Comparison of ENCODE assay signal across 1 cellular context in the genomic region with DNA sequence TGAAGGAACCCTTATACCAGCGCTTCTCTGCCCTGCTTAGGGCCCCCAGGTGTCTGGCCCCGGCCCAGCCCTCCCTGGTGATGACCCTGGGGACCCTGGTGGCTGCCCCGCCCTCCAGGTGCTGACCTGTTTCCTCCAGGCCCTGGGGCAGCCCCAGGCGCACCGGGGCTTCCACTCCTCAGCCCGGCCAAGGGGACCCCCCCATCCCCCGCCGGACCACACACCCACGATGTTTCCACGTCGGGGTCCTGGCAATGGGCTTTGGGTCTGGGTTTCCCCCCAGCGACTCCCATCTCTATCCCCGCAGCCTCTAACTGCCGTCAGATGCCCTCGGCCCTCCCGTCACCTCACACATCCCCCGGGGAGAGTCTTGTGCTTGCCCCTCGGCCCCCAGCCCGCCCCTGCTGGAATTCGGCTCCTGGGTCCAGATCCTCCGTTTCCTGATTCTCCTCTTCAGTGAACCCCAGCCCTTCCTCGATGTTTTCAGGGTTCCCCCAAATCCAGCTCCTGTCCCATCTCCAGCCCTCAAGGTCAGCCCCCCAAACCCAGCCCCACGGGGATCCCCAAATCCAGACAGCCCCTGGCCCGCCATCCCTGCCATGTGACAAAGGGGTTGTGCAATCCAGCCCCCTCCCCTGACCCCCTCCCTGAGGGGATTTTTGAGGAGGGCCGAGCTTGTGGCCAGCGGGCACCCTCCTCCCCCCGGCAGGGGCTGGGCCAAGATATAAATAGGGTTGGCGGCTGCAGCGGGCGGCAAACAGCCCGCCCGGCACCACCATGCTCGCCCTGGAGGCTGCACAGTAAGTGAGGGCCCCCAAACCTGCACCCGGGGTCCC.
TF ChIP-seq lines count a peak whose summit lies in the region.

Gene SPIB (plus strand): TSS at position 753 of the 836 bp plus-strand sequence. CDS start 25 bp downstream, at position 778.

TF ChIP-seq in GM12878, 131 proteins besides CTCF, POLR2A, EP300 and RAD21 (continues in another document):
- TF ChIP-seq CREM (IDR thresholded peaks at IDR 0.05; ENCODE audit: low read depth), result no peak
- no peak for TF ChIP-seq SUZ12 (IDR thresholded peaks at IDR 0.05; ENCODE audit: unreplicated experiment)
- no peak; the same call in 1 of the 2 replicates for TF ChIP-seq MTA2 (IDR thresholded peaks at IDR 0.05; ENCODE audit: low read depth)
- 0 out of 2 replicates have a peak, but pooled peaks have one; percentile 29 for TF ChIP-seq YY1 (IDR thresholded peaks at IDR 0.05; ENCODE audit: low read depth, low read length)
- no peak for TF ChIP-seq ZSCAN29 (IDR thresholded peaks at IDR 0.05)
- no peak for TF ChIP-seq ZNF384 (IDR thresholded peaks at IDR 0.05; ENCODE audit: borderline replicate concordance, low read depth, low read length)
- TF ChIP-seq FOXM1 (IDR thresholded peaks at IDR 0.05; ENCODE audit: low read depth, low read length), result no peak
- TF ChIP-seq, protein P1, sequence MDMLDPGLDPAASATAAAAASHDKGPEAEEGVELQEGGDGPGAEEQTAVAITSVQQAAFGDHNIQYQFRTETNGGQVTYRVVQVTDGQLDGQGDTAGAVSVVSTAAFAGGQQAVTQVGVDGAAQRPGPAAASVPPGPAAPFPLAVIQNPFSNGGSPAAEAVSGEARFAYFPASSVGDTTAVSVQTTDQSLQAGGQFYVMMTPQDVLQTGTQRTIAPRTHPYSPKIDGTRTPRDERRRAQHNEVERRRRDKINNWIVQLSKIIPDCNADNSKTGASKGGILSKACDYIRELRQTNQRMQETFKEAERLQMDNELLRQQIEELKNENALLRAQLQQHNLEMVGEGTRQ (IDR thresholded peaks at IDR 0.05; ENCODE audit: borderline replicate concordance, low read depth, low read length), result no peak
- TF ChIP-seq TBL1XR1 (IDR thresholded peaks at IDR 0.05; ENCODE audit: low read depth, low read length), result no peak; the same call in 1 of the 2 replicates
- TF ChIP-seq HCFC1 (IDR thresholded peaks at IDR 0.05; ENCODE audit: low read length), result no peak
- peak; percentile 87 for TF ChIP-seq IKZF1 (conservative IDR thresholded peaks at IDR 0.05)
- no peak; the same call in 1 of the 2 replicates for TF ChIP-seq SREBF1 (IDR thresholded peaks at IDR 0.05; ENCODE audit: low read length)
- TF ChIP-seq TCF3 (IDR thresholded peaks at IDR 0.05; ENCODE audit: borderline replicate concordance, insufficient read depth, low read depth, low read length), result peak; percentile 59; the same call in 1 of the 2 replicates
- TF ChIP-seq RAD51 (IDR thresholded peaks at IDR 0.05), result peak; percentile 64; the same call in 1 of the 2 replicates
- TF ChIP-seq TAF1 (IDR thresholded peaks at IDR 0.05; ENCODE audit: borderline replicate concordance, low read depth, low read length), result peak; percentile 37; the same call in 1 of the 2 replicates
- no peak for TF ChIP-seq ZNF592 (IDR thresholded peaks at IDR 0.05)
- TF ChIP-seq RFX5 (IDR thresholded peaks at IDR 0.05; ENCODE audit: low read depth, low read length), result no peak
- no peak for TF ChIP-seq STAT3 (IDR thresholded peaks at IDR 0.05; ENCODE audit: low read depth, low read length)
- TF ChIP-seq DPF2 (IDR thresholded peaks at IDR 0.05), result 0 out of 2 replicates have a peak, but pooled peaks have one; percentile 37
- peak; percentile 72; the same call in 2 of the 3 replicates for TF ChIP-seq POU2F2 (IDR thresholded peaks at IDR 0.05; ENCODE audit: borderline replicate concordance, low read depth, low read length)
- no peak for TF ChIP-seq CHD2 (IDR thresholded peaks at IDR 0.05; ENCODE audit: borderline replicate concordance, low read depth, low read length)
- TF ChIP-seq, protein P2, sequence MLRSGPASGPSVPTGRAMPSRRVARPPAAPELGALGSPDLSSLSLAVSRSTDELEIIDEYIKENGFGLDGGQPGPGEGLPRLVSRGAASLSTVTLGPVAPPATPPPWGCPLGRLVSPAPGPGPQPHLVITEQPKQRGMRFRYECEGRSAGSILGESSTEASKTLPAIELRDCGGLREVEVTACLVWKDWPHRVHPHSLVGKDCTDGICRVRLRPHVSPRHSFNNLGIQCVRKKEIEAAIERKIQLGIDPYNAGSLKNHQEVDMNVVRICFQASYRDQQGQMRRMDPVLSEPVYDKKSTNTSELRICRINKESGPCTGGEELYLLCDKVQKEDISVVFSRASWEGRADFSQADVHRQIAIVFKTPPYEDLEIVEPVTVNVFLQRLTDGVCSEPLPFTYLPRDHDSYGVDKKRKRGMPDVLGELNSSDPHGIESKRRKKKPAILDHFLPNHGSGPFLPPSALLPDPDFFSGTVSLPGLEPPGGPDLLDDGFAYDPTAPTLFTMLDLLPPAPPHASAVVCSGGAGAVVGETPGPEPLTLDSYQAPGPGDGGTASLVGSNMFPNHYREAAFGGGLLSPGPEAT (IDR thresholded peaks at IDR 0.05; ENCODE audit: low read depth), result peak; percentile 95
- no peak for TF ChIP-seq IRF4 (IDR thresholded peaks at IDR 0.05; ENCODE audit: low read depth, low read length)
- no peak for TF ChIP-seq PRDM15 (CRISPR knock-in tag; IDR thresholded peaks at IDR 0.05)
- peak in 1 of 2 experiments; percentile 83; a peak in 1 of 4 replicates for TF ChIP-seq CEBPB (IDR thresholded peaks at IDR 0.05; ENCODE audit: borderline replicate concordance in 1 of 2, low read depth in 2 of 2, low read length in 2 of 2)
- peak; percentile 25 to 49; a peak in 1 of 4 replicates for TF ChIP-seq BHLHE40 (IDR thresholded peaks at IDR 0.05; ENCODE audit: borderline replicate concordance in 1 of 2, low read depth in 2 of 2, low read length in 1 of 2)
- 0 out of 2 replicates have a peak, but pooled peaks have one; percentile 13 for TF ChIP-seq ZNF24 (IDR thresholded peaks at IDR 0.05)
- TF ChIP-seq PAX5 (IDR thresholded peaks at IDR 0.05; ENCODE audit: borderline replicate concordance, low read depth, low read length), result peak; percentile 49; the same call in 1 of the 2 replicates
- no peak for TF ChIP-seq ZNF622 (IDR thresholded peaks at IDR 0.05)
- TF ChIP-seq SUPT20H (IDR thresholded peaks at IDR 0.05; ENCODE audit: borderline replicate concordance, control insufficient read depth, low read depth, low read length), result no peak
- peak; percentile 45; the same call in 1 of the 2 replicates for TF ChIP-seq RB1 (IDR thresholded peaks at IDR 0.05; ENCODE audit: borderline replicate concordance)
- no peak for TF ChIP-seq ESRRA (IDR thresholded peaks at IDR 0.05; ENCODE audit: low read length)
- TF ChIP-seq BACH1 (IDR thresholded peaks at IDR 0.05; ENCODE audit: borderline replicate concordance), result peak; percentile 85
- peak; percentile 86 for TF ChIP-seq IKZF2 (IDR thresholded peaks at IDR 0.05)
- peak; percentile 90 for TF ChIP-seq POLR2AphosphoS5 (IDR thresholded peaks at IDR 0.05; ENCODE audit: low read length)
- no peak for TF ChIP-seq KLF5 (IDR thresholded peaks at IDR 0.05; ENCODE audit: partially characterized antibody)
- peak; percentile 80 for TF ChIP-seq BCL3 (IDR thresholded peaks at IDR 0.05; ENCODE audit: borderline replicate concordance, insufficient read depth, low read depth, low read length, poor library complexity, severe bottlenecking)
- TF ChIP-seq JUNB (IDR thresholded peaks at IDR 0.05), result no peak
- TF ChIP-seq SIX5 (IDR thresholded peaks at IDR 0.05; ENCODE audit: low read depth, low read length, severe bottlenecking), result no peak
- peak; percentile 16 for TF ChIP-seq SKIL (IDR thresholded peaks at IDR 0.05; ENCODE audit: low read depth, poor library complexity, severe bottlenecking)
- TF ChIP-seq NR2F1 (conservative IDR thresholded peaks at IDR 0.05), result peak; percentile 91
- peak; percentile 58 for TF ChIP-seq ATF7 (IDR thresholded peaks at IDR 0.05; ENCODE audit: low read depth)
- TF ChIP-seq SP1 (IDR thresholded peaks at IDR 0.05; ENCODE audit: low read depth, low read length), result peak; percentile 23
- TF ChIP-seq CHD4 (IDR thresholded peaks at IDR 0.05), result no peak
- TF ChIP-seq NBN (IDR thresholded peaks at IDR 0.05), result peak; percentile 40
